ENCODE assay signal across 8 cellular contexts in the genomic region with DNA sequence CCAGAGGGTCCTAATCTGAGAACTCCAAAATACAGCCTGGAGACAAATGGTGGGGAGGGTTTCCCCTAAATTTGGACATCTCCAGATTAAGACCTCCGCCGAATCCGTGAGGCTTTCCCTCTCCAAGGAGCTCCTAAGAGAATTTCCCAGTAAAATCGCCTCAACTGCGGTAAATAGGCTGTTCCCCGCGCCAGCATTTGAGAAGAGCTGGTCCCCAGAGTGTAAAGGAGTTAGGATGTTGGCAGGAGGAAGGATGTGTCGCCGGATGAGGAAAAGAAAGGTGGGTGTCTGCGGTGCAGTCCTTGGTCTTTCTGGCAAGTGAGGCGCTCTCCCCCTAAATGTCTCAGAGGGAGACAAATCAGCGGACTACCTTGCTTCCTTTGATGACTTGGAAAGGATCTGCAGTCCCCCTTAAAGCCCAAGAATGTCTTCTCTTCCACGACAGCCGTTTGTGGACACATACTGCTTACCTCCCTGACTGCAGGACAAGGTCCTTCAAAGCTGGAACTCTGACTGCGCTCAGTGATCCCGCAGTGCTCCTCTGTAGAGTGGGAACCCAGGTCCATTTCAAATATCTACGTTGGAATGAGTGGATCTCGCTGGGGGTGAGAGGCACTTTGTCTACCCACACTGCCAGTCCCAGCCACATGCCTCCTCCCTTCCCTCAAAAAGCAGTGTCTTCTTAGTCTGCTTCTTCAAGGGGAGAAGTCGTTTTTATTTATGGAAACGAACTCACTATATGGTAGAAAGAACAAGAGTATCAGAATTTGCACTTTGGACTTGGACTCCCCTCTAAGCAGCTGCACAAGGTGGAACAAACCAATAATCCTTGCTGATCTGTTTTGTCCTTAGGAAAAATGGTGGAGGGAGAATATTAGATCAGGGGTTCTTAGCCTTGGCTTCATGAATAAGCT. TPM values are rescaled to one million over a fixed set of nuclear protein-coding genes. Genes with fewer than 3 reads are reported as not detected.
A peak's percentile ranks its signal among the peaks of the same experiment; 100 is the strongest.
DNase-seq lines count a peak whose midpoint lies in the region; ATAC-seq, FAIRE-seq and TF ChIP-seq lines count a peak whose summit lies in the region.

No MANE protein-coding gene starts in this region.

- H3K27me3 ChIP-seq in DND-41 (ENCODE audit: insufficient read depth, low read length, poor library complexity) = peaks cover 30% of the 10 kb centered on the region
- no peaks in the 10 kb centered on the region for H3K27me3 ChIP-seq in PC-9 (ENCODE audit: insufficient read depth, low read depth)
- no peaks in the 10 kb centered on the region for H3K27me3 ChIP-seq in esophagus muscularis mucosa
- H3K27me3 ChIP-seq in rectal smooth muscle tissue (ENCODE audit: control insufficient read depth, insufficient read depth, low read length) = no peaks in the 10 kb centered on the region

- no peak for TF ChIP-seq POLR2A in esophagus muscularis mucosa (IDR thresholded peaks at IDR 0.05; ENCODE audit: low read depth)

- TF ChIP-seq CTCF in DND-41 (IDR thresholded peaks at IDR 0.05; ENCODE audit: borderline replicate concordance, extremely low read depth, low read length, poor library complexity, severe bottlenecking) = no peak
- TF ChIP-seq CTCF in PC-9 (conservative IDR thresholded peaks at IDR 0.05) = no peak
- TF ChIP-seq CTCF in esophagus muscularis mucosa (IDR thresholded peaks at IDR 0.05) = no peak
- TF ChIP-seq CTCF in mucosa of descending colon (IDR thresholded peaks at IDR 0.05) = no peak

- CTCF ChIA-PET in PC-9 (lab: Charles Lee) = interaction anchor here (0.5 to 0.7 kb wide), 2 partner anchors 10 to 755 kb away, joined by 3 to 11 read pairs; no protein-coding TSS in a partner anchor

- peaks cover 19% of the 10 kb centered on the region for H3F3A ChIP-seq in PC-9 (ENCODE audit: insufficient read depth, low read depth)

- H4K20me1 ChIP-seq in DND-41 (ENCODE audit: insufficient read depth, low read length) = peaks cover 12% of the 10 kb centered on the region
- H4K20me1 ChIP-seq in PC-9 (ENCODE audit: insufficient read depth) = peaks cover 14% of the 10 kb centered on the region

- no peak for TF ChIP-seq EP300 in esophagus muscularis mucosa (IDR thresholded peaks at IDR 0.05)

- H3K4me2 ChIP-seq in DND-41 (ENCODE audit: insufficient read depth, low read length) (peak overlapping the region; percentile 84), PC-9 (peak overlapping the region; percentile 78)

- H2AFZ ChIP-seq in DND-41 (ENCODE audit: low read depth, low read length) (peak overlapping the region; percentile 75), PC-9 (peak overlapping the region; percentile 69; the same call in 1 of the 2 replicates)

- H3K4me3 ChIP-seq in DND-41 (ENCODE audit: low read depth in 1 of 2, low read length in 2 of 2) = peak overlapping the region; percentile 40 to 70; a peak in 3 of 4 replicates
- H3K4me3 ChIP-seq in PC-9 = peak overlapping the region; percentile 80; the same call in 1 of the 2 replicates
- H3K4me3 ChIP-seq in esophagus muscularis mucosa = peak overlapping the region; percentile 71 to 98 (median 93)
- peak overlapping the region; percentile 56 for H3K4me3 ChIP-seq in rectal smooth muscle tissue (ENCODE audit: low read length)
- no peak overlapping the region for H3K4me3 ChIP-seq in mucosa of descending colon

- POLR2A ChIA-PET in PC-9 (lab: Charles Lee; ENCODE audit: unreplicated experiment) = interaction anchor here (0.7 kb wide), 1 partner anchor 16 kb away, joined by 8 read pairs; no protein-coding TSS in a partner anchor

- H3K4me1 ChIP-seq in DND-41 (ENCODE audit: insufficient read depth, low read length) (peaks cover 31% of the 10 kb centered on the region), PC-9 (replicated peaks; ENCODE audit: insufficient read depth) (peaks cover 23% of the 10 kb centered on the region), esophagus muscularis mucosa (peaks cover 24 to 48% (median 44%) of the 10 kb centered on the region in 4 donors), rectal smooth muscle tissue (ENCODE audit: control insufficient read depth, insufficient read depth, low read length) (peaks cover 21% of the 10 kb centered on the region), mucosa of descending colon (ENCODE audit: low read depth) (peaks cover 7% of the 10 kb centered on the region)

- intact Hi-C loops in PC-9 (cut with micrococcal nuclease; ENCODE audit: unreplicated experiment) (loop anchor here (1.0 to 5.0 kb wide), 2 partner anchors 22 to 45 kb away; no protein-coding TSS in a partner anchor), esophagus muscularis mucosa (cut with DNase I) (loop anchor here (2.0 to 5.0 kb wide), 2 partner anchors 45 to 81 kb away; no protein-coding TSS in a partner anchor), mucosa of descending colon (cut with DNase I, micrococcal nuclease) (no loop called here)

- H3K36me3 ChIP-seq in DND-41 (ENCODE audit: insufficient read depth, low read length) (peaks cover 3% of the 10 kb centered on the region; the same call in 1 of the 2 replicates), PC-9 (ENCODE audit: low read depth) (no peaks in the 10 kb centered on the region), esophagus muscularis mucosa (no peaks in the 10 kb centered on the region), rectal smooth muscle tissue (ENCODE audit: control insufficient read depth, insufficient read depth, low read length) (no peaks in the 10 kb centered on the region), mucosa of descending colon (ENCODE audit: low read depth) (no peaks in the 10 kb centered on the region)

- TSS peak; percentile 62 for BruUV-seq in PC-9 (replicated peaks; lab: Mats Ljungman, UMichigan)

- peak overlapping the region; percentile 76 for H3K9ac ChIP-seq in DND-41 (ENCODE audit: low read depth, low read length)
- peak overlapping the region; percentile 32 for H3K9ac ChIP-seq in rectal smooth muscle tissue (ENCODE audit: low read length)

- DNase-seq in DND-41 = no peak
- no peak for DNase-seq in PC-9
- DNase-seq in esophagus muscularis mucosa (ENCODE audit: extremely low spot score) = no peak
- no peak for DNase-seq in GM19239 (ENCODE audit: insufficient read length, low spot score)
- DNase-seq in mucosa of descending colon = no peak

- H3K9me3 ChIP-seq in DND-41 (ENCODE audit: insufficient read depth, low read length, severe bottlenecking) = no peaks in the 10 kb centered on the region
- no peaks in the 10 kb centered on the region for H3K9me3 ChIP-seq in PC-9 (ENCODE audit: insufficient read depth, low read depth)
- no peaks in the 10 kb centered on the region for H3K9me3 ChIP-seq in esophagus muscularis mucosa
- H3K9me3 ChIP-seq in mucosa of descending colon = no peaks in the 10 kb centered on the region

- H3K79me2 ChIP-seq in DND-41 (ENCODE audit: insufficient read depth, low read length) (peaks cover 35% of the 10 kb centered on the region), PC-9 (ENCODE audit: low read depth) (peaks cover 35% of the 10 kb centered on the region)

- WGBS in esophagus muscularis mucosa = 27% methylated on average over 20 of the region's 20 CpGs

- H3K9me2 ChIP-seq in PC-9 (ENCODE audit: insufficient read depth) = no peaks in the 10 kb centered on the region

- no peak for FAIRE-seq in GM19239 (lab: Jason Lieb, UNC)

- H3K27ac ChIP-seq in DND-41 (ENCODE audit: low read length) = no peak overlapping the region
- H3K27ac ChIP-seq in PC-9 = no peak overlapping the region
- H3K27ac ChIP-seq in esophagus muscularis mucosa (replicated peaks in 1 of 4) = peak overlapping the region; percentile 90 to 92 (median 91)
- peak overlapping the region; percentile 88 for H3K27ac ChIP-seq in rectal smooth muscle tissue (ENCODE audit: low read depth, low read length)

- ATAC-seq in DND-41 (ENCODE audit: insufficient read depth, low read depth) = no peak
- ATAC-seq in HG02642 (IDR thresholded peaks at IDR 0.05; ENCODE audit: poor library complexity, unreplicated experiment) = no peak
- no peak for ATAC-seq in mucosa of descending colon
- ATAC-seq in HG02571 (IDR thresholded peaks at IDR 0.05; ENCODE audit: unreplicated experiment) = no peak

RNA-seq across cellular contexts. Expression of gene DLG5, which starts 1.0 kb away (rescaled TPM):
- total RNA-seq in PC-9 (2021) (75.5 and 81.7 TPM in 2 replicates), esophagus muscularis mucosa (100 to 1,000 TPM in 1 of 4 donors, 10 to 100 TPM in 3; 55.7 to 120 (median 76.6) TPM), mucosa of descending colon (10 to 100 TPM; 28.9 to 78.3 (median 35.1) TPM)

Comparison
In these comparisons a context has a peak if more than half of its experiments do, and no peak if none do; other contexts are left out.
1. H3K27ac ChIP-seq: peak in esophagus muscularis mucosa (4 of 4) and rectal smooth muscle tissue (single experiment); none in DND-41 (single experiment) and PC-9 (single experiment).
2. intact Hi-C loops: an anchor here in PC-9 (1.0 to 5.0 kb wide) and esophagus muscularis mucosa (2.0 to 5.0 kb wide); none called in mucosa of descending colon.